11 cellular contexts compared by ENCODE assay signal in the genomic region with DNA sequence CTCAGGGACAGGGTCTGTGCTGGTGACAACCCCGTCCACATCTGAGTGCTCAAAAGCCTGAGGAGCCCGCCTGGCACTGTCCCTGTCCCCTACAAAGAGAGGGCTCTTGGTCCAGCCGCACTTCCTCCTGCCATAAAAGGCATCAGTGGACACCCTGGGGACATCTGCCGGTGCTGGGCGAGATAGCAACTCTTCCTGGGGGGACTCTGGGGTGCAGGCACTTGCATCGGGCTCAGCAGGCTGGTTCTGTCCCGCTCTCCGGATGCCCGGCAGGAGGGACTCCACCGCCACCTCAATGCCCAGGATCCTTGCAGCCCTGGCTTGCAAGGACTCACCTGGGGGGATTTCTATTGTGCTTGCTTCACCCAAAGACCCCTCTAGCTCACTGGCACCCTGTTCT. TPM values are rescaled to one million over a fixed set of nuclear protein-coding genes. Genes with fewer than 3 reads are reported as not detected.
DNase-seq lines count a peak whose midpoint lies in the region; ATAC-seq, FAIRE-seq and TF ChIP-seq lines count a peak whose summit lies in the region.
"Had no signal": no experiment of that assay in that cellular context is flagged by ENCODE, and none has a peak within 500 bp of the region (broad histone marks: within the 10 kb centered on the region; RNA-seq: fewer than 3 reads in every experiment).

No MANE protein-coding gene starts in this region.

- H3K23ac ChIP-seq in neuronal stem cell (ENCODE audit: low read depth, low read length, poor library complexity) = no peak overlapping the region

- H3K27ac Mint-ChIP-seq in CD8-positive, alpha-beta memory T cell = peak overlapping the region in 6 of 8 donors; percentile 76 to 94 (median 90)
- H3K27ac Mint-ChIP-seq in activated naive CD8-positive, alpha-beta T cell treated with anti-CD3 and anti-CD28 coated beads, Interleukin-2, amount 10 ng/mL, durations not matched to agents 7 days and 5 days = peak overlapping the region; percentile 90
- H3K27ac Mint-ChIP-seq: dendritic cell treated with granulocyte-macrophage colony-stimulating factor and Interleukin-4, amounts not matched to agents 40 ng/mL and 50 ng/mL, for 4 days had no signal

- WGBS in neuronal stem cell (ENCODE audit: extremely low coverage in 2 of 2, insufficient read length in 2 of 2, insufficient replicate concordance in 1 of 2), 2 donors = no CpG with 5 or more reads among the region's 10 CpGs

- H2BK15ac ChIP-seq in neuronal stem cell (ENCODE audit: low read length) = no peak overlapping the region

- H2BK12ac ChIP-seq in neuronal stem cell (ENCODE audit: low read length) = no peak overlapping the region

- H3K27me3 ChIP-seq in CD8-positive, alpha-beta memory T cell (ENCODE audit: insufficient read depth, low read length, poor library complexity, severe bottlenecking) = peaks cover 25% of the 10 kb centered on the region
- H3K27me3 ChIP-seq in neuronal stem cell (ENCODE audit: control insufficient read depth in 3 of 3, insufficient read depth in 3 of 3, low read depth in 1 of 3, low read length in 3 of 3) = no peaks in the 10 kb centered on the region

- peaks cover 34 to 40% of the 10 kb centered on the region in 2 donors for H3K27me3 Mint-ChIP-seq in CD8-positive, alpha-beta memory T cell
- peaks cover 57% of the 10 kb centered on the region for H3K27me3 Mint-ChIP-seq in activated naive CD8-positive, alpha-beta T cell treated with anti-CD3 and anti-CD28 coated beads, Interleukin-2, amount 10 ng/mL, durations not matched to agents 7 days and 5 days

- H3K36me3 Mint-ChIP-seq in CD8-positive, alpha-beta memory T cell = no peaks in the 10 kb centered on the region
- peaks cover 2% of the 10 kb centered on the region for H3K36me3 Mint-ChIP-seq in activated naive CD8-positive, alpha-beta T cell treated with anti-CD3 and anti-CD28 coated beads, Interleukin-2, amount 10 ng/mL, durations not matched to agents 7 days and 5 days

- no peak for TF ChIP-seq POLR2A in GM12892 (IDR thresholded peaks at IDR 0.05; ENCODE audit: low read depth, low read length)

- peaks cover 0 to 7% (median 3%) of the 10 kb centered on the region in 5 donors for H3K9me3 Mint-ChIP-seq in CD8-positive, alpha-beta memory T cell
- no peaks in the 10 kb centered on the region for H3K9me3 Mint-ChIP-seq in activated naive CD8-positive, alpha-beta T cell treated with anti-CD3 and anti-CD28 coated beads, Interleukin-2, amount 10 ng/mL, durations not matched to agents 7 days and 5 days
- H3K9me3 Mint-ChIP-seq: dendritic cell treated with granulocyte-macrophage colony-stimulating factor and Interleukin-4, amounts not matched to agents 40 ng/mL and 50 ng/mL, for 4 days had no signal

- H3K79me1 ChIP-seq in neuronal stem cell (ENCODE audit: low read depth, low read length) = no peaks in the 10 kb centered on the region

- no peak overlapping the region for H3K14ac ChIP-seq in neuronal stem cell (ENCODE audit: low read length)

- ATAC-seq in activated naive CD8-positive, alpha-beta T cell treated with anti-CD3 and anti-CD28 coated beads, Interleukin-2, amount 10 ng/mL, durations not matched to agents 7 days and 5 days (ENCODE audit: low read depth) = no peak
- no peak for ATAC-seq in HG02840 (IDR thresholded peaks at IDR 0.05; ENCODE audit: low FRiP score, unreplicated experiment)
- ATAC-seq: PC-3 had no signal

- no peak for DNase-seq in CD8-positive, alpha-beta memory T cell
- DNase-seq in GM12892 (ENCODE audit: insufficient read length) = no peak
- no peak for DNase-seq in activated naive CD8-positive, alpha-beta T cell treated with anti-CD3 and anti-CD28 coated beads, Interleukin-2, amount 10 ng/mL, durations not matched to agents 7 days and 5 days
- no peak for DNase-seq in neuronal stem cell (ENCODE audit: low spot score)
- DNase-seq in NCI-H2081 treated with DMSO at 0.1 percent for 48 hours (lab: John Stamatoyannopoulos, UW) = no peak
- DNase-seq in NCI-H82 (lab: John Stamatoyannopoulos, UW) = no peak
- DNase-seq: amygdala had no signal

- no peak overlapping the region for H2BK5ac ChIP-seq in neuronal stem cell (ENCODE audit: low read length)

- peaks cover 38% of the 10 kb centered on the region for H3K4me1 ChIP-seq in CD8-positive, alpha-beta memory T cell (ENCODE audit: insufficient read depth, low read length)
- no peaks in the 10 kb centered on the region for H3K4me1 ChIP-seq in neuronal stem cell (ENCODE audit: control insufficient read depth in 2 of 2, insufficient read depth in 1 of 2, low read depth in 1 of 2, low read length in 2 of 2)

- no peaks in the 10 kb centered on the region for H3K36me3 ChIP-seq in CD8-positive, alpha-beta memory T cell (ENCODE audit: insufficient read depth, low read length)
- H3K36me3 ChIP-seq in neuronal stem cell (replicated peaks in 1 of 2; ENCODE audit: control insufficient read depth in 2 of 2, insufficient read depth in 2 of 2, low read length in 2 of 2) = no peaks in the 10 kb centered on the region

- peak overlapping the region in 5 of 7 donors; percentile 67 to 85 (median 83) for H3K4me3 Mint-ChIP-seq in CD8-positive, alpha-beta memory T cell
- peak overlapping the region; percentile 78 for H3K4me3 Mint-ChIP-seq in activated naive CD8-positive, alpha-beta T cell treated with anti-CD3 and anti-CD28 coated beads, Interleukin-2, amount 10 ng/mL, durations not matched to agents 7 days and 5 days

- peak overlapping the region; percentile 56 for H2AK5ac ChIP-seq in neuronal stem cell (ENCODE audit: low read depth, low read length)

- H2AFZ ChIP-seq in neuronal stem cell (ENCODE audit: low read length) = no peak overlapping the region

- no peak overlapping the region for H3K4ac ChIP-seq in neuronal stem cell (ENCODE audit: low read length)

- peak; percentile 9 for FAIRE-seq in GM12892 (lab: Jason Lieb, UNC)

- H3K18ac ChIP-seq in neuronal stem cell (ENCODE audit: low read length) = peak overlapping the region; percentile 40

- no peak overlapping the region for H4K8ac ChIP-seq in neuronal stem cell (ENCODE audit: low read depth, low read length)

- H3K9ac ChIP-seq in neuronal stem cell (ENCODE audit: low read depth, low read length, poor library complexity) = no peak overlapping the region

- H3K4me2 ChIP-seq in neuronal stem cell (ENCODE audit: insufficient read depth, low read length, poor library complexity, severe bottlenecking) = no peak overlapping the region

- no peaks in the 10 kb centered on the region for H3K9me3 ChIP-seq in CD8-positive, alpha-beta memory T cell (ENCODE audit: low read length)
- H3K9me3 ChIP-seq in neuronal stem cell (replicated peaks in 1 of 2; ENCODE audit: control insufficient read depth in 2 of 2, insufficient read depth in 1 of 2, low read depth in 1 of 2, low read length in 2 of 2) = no peaks in the 10 kb centered on the region

- H2BK120ac ChIP-seq in neuronal stem cell (ENCODE audit: low read depth, low read length) = no peak overlapping the region

- H3K4me1 Mint-ChIP-seq in CD8-positive, alpha-beta memory T cell = peaks cover 28 to 52% (median 40%) of the 10 kb centered on the region in 3 donors
- H3K4me1 Mint-ChIP-seq in activated naive CD8-positive, alpha-beta T cell treated with anti-CD3 and anti-CD28 coated beads, Interleukin-2, amount 10 ng/mL, durations not matched to agents 7 days and 5 days = peaks cover 25% of the 10 kb centered on the region

- H3K4me3 ChIP-seq in CD8-positive, alpha-beta memory T cell (ENCODE audit: low read length) = peak overlapping the region; percentile 35
- no peak overlapping the region for H3K4me3 ChIP-seq in neuronal stem cell (ENCODE audit: low read length in 2 of 2)

- POLR2A ChIA-PET in CD8-positive, alpha-beta memory T cell (lab: Charles Lee) = no interaction called here
- POLR2A ChIA-PET in activated naive CD8-positive, alpha-beta T cell treated with anti-CD3 and anti-CD28 coated beads, Interleukin-2, amount 10 ng/mL, durations not matched to agents 7 days and 5 days (lab: Charles Lee) = interaction anchor here (0.8 to 2.2 kb wide), 7 partner anchors 15 to 321 kb away, joined by 3 to 14 read pairs (median 6); partner anchors contain the start of gene MTPAP

- no peak overlapping the region for H4K91ac ChIP-seq in neuronal stem cell (ENCODE audit: low read depth, low read length, poor library complexity)

- H3K27ac ChIP-seq in CD8-positive, alpha-beta memory T cell (ENCODE audit: low read depth, low read length) = no peak overlapping the region
- H3K27ac ChIP-seq in neuronal stem cell (replicated peaks; ENCODE audit: low read length) = no peak overlapping the region

- CTCF ChIA-PET in CD8-positive, alpha-beta memory T cell (lab: Charles Lee) = interaction anchor here (1.0 to 2.3 kb wide), 5 partner anchors 12 to 50 kb away, joined by 3 to 8 read pairs (median 4); no protein-coding TSS in a partner anchor

RNA-seq across cellular contexts. Expression of gene JCAD, which starts 32.8 kb away (rescaled TPM):
- total RNA-seq in CD8-positive, alpha-beta memory T cell = under 1 TPM; 0.02 to 0.04 TPM
- not detected for polyA plus RNA-seq in CD8-positive, alpha-beta memory T cell
- 0.04 TPM for polyA plus RNA-seq in GM12892 (2012; ENCODE audit: missing spikeins)
- under 1 TPM; 0.03 to 0.20 TPM for total RNA-seq in activated naive CD8-positive, alpha-beta T cell treated with anti-CD3 and anti-CD28 coated beads, Interleukin-2, amount 10 ng/mL, durations not matched to agents 7 days and 5 days
- 1.6 TPM for polyA plus RNA-seq in neuronal stem cell (2013, experiment 1 of 2)
- polyA plus RNA-seq in neuronal stem cell (2013, experiment 2 of 2) = 1.6 TPM
- total RNA-seq: M059J had no signal
